In the genomic region with DNA sequence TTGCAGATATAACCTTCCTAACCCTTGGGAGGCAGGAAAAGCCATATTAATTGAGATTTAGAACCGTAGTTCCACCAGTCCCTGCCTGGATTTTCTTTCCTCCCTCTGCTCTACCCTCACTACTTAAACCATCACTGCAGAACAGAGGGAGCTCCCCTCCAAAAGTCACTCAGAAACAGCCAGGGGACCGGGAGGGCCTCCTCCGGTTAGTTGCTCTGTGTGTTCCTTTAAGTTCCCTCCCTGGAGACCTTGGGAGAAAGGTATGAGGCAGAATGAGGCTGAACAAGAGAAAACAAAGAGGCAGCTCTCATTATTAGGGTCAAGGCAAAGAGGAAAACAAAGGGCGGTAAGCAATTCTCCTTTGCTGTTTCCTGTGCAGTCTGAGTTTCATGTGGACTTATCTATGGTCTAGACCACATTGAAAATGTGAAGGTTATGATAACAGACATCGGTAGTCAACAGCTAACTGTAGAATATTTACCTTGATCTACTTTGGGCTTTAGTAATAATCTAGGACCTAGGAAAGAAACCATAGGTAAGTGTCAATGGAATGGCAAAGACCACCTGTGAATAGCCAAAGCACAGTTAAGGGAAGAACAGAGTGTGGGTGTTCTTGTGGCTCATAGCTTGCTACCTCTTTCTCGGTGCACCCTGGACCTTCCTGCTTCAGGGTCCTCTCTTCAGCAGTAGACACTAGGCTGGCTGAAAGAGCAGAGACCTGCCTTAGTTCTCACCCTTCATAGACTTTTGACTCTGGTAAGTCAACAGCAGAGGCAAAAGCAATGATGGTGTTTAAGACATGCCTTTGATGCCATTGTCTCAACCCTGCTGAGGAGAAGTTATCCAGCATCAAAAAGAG, we compare ENCODE assay signal across 2 cellular contexts.
TF ChIP-seq lines count a peak whose summit lies in the region.

No MANE protein-coding gene starts in this region.

TF ChIP-seq in IMR-90, 13 proteins besides CTCF, POLR2A, EP300 and RAD21:
- TF ChIP-seq FOS (IDR thresholded peaks at IDR 0.05; ENCODE audit: low read depth, low read length) (no peak), SMC3 (IDR thresholded peaks at IDR 0.05; ENCODE audit: low read depth, low read length) (no peak), ELK1 (IDR thresholded peaks at IDR 0.05; ENCODE audit: borderline replicate concordance, low read depth, low read length) (no peak), CHD1 (IDR thresholded peaks at IDR 0.05; ENCODE audit: low read depth, low read length) (no peak), BHLHE40 (IDR thresholded peaks at IDR 0.05; ENCODE audit: low read depth, low read length) (no peak)

TF ChIP-seq in endothelial cell of umbilical vein, 7 proteins besides CTCF, POLR2A, EP300 and RAD21:
- TF ChIP-seq POLR2AphosphoS5 (IDR thresholded peaks at IDR 0.05; ENCODE audit: insufficient read depth, low read depth, low read length), result no peak
- no peak for TF ChIP-seq GATA2 (IDR thresholded peaks at IDR 0.05; ENCODE audit: insufficient read depth, insufficient read length, low read depth, low read length)
